In genomic region chr16:85803570-85803969, GRCh38 we compare ENCODE assay signal across 19 cellular contexts. TPM values are rescaled to one million over a fixed set of nuclear protein-coding genes. Genes with fewer than 3 reads are reported as not detected.
"Had no signal": no experiment of that assay in that cellular context is flagged by ENCODE, and none has a peak within 500 bp of the region (broad histone marks: within the 10 kb centered on the region; RNA-seq: fewer than 3 reads in every experiment).

No MANE protein-coding gene starts in this region.

- H2AFZ ChIP-seq: hepatocyte had no signal

- H3K4me3 ChIP-seq: hepatocyte, transverse colon, vagina had no signal

- H3K4me3 Mint-ChIP-seq: activated CD4-positive, alpha-beta T cell treated with anti-CD3 and anti-CD28 coated beads, Interleukin-2, amount 10 ng/mL, durations not matched to agents 24 days and 14 days; activated CD8-positive, alpha-beta T cell treated with anti-CD3 and anti-CD28 coated beads for 36 hours; activated naive CD4-positive, alpha-beta T cell treated with anti-CD3 and anti-CD28 coated beads, Interleukin-2, amount 50 U/mL, for 24 hours; activated T-cell treated with anti-CD3 and anti-CD28 coated beads, Interleukin-2, amount 50 U/mL, for 4 hours had no signal

- DNase-seq: activated CD4-positive, alpha-beta T cell treated with anti-CD3 and anti-CD28 coated beads, Interleukin-2, amount 10 ng/mL, durations not matched to agents 24 days and 14 days; activated CD8-positive, alpha-beta T cell treated with anti-CD3 and anti-CD28 coated beads for 36 hours; activated T-cell treated with anti-CD3 and anti-CD28 coated beads, Interleukin-2, amount 50 U/mL, for 4 hours; amygdala; foreskin keratinocyte; left cardiac atrium; midbrain; stimulated activated CD4-positive, alpha-beta T cell treated with anti-CD3 and anti-CD28 coated beads, Interleukin-12 subunit alpha, Interleukin-12 subunit beta, amount 100 ng/mL, for 4 hours; stimulated activated CD4-positive, alpha-beta T cell treated with anti-CD3 and anti-CD28 coated beads, Interleukin-1b, Interleukin-23, amount 100 ng/mL, for 48 hours; stimulated activated CD8-positive, alpha-beta memory T cell treated with anti-CD3 and anti-CD28 coated beads, Interleukin-4, amount 100 ng/mL, for 48 hours; stimulated activated naive CD4-positive, alpha-beta T cell; T1000; transverse colon had no signal

- H3K27ac ChIP-seq: foreskin keratinocyte, hepatocyte, transverse colon, vagina had no signal

- ATAC-seq: activated CD8-positive, alpha-beta T cell treated with anti-CD3 and anti-CD28 coated beads for 36 hours; activated T-cell treated with anti-CD3 and anti-CD28 coated beads, Interleukin-2, amount 50 U/mL, for 4 hours; foreskin keratinocyte; left cardiac atrium had no signal

- H3K27ac Mint-ChIP-seq: activated CD4-positive, alpha-beta T cell treated with anti-CD3 and anti-CD28 coated beads, Interleukin-2, amount 10 ng/mL, durations not matched to agents 24 days and 14 days; activated CD8-positive, alpha-beta T cell treated with anti-CD3 and anti-CD28 coated beads for 36 hours; activated naive CD4-positive, alpha-beta T cell treated with anti-CD3 and anti-CD28 coated beads, Interleukin-2, amount 50 U/mL, for 24 hours; progenitor cell of endocrine pancreas had no signal

- H3K9me3 Mint-ChIP-seq: activated CD4-positive, alpha-beta T cell treated with anti-CD3 and anti-CD28 coated beads, Interleukin-2, amount 10 ng/mL, durations not matched to agents 24 days and 14 days; activated CD8-positive, alpha-beta T cell treated with anti-CD3 and anti-CD28 coated beads for 36 hours; activated naive CD4-positive, alpha-beta T cell treated with anti-CD3 and anti-CD28 coated beads, Interleukin-2, amount 50 U/mL, for 24 hours; activated T-cell treated with anti-CD3 and anti-CD28 coated beads, Interleukin-2, amount 50 U/mL, for 4 hours had no signal

- H3K9me3 ChIP-seq: transverse colon, vagina had no signal

- H3K27me3 ChIP-seq: foreskin keratinocyte, hepatocyte, transverse colon, vagina had no signal

- H3K4me2 ChIP-seq: hepatocyte had no signal

- H3K27me3 Mint-ChIP-seq: activated CD4-positive, alpha-beta T cell treated with anti-CD3 and anti-CD28 coated beads, Interleukin-2, amount 10 ng/mL, durations not matched to agents 24 days and 14 days; activated CD8-positive, alpha-beta T cell treated with anti-CD3 and anti-CD28 coated beads for 36 hours; activated naive CD4-positive, alpha-beta T cell treated with anti-CD3 and anti-CD28 coated beads, Interleukin-2, amount 50 U/mL, for 24 hours; progenitor cell of endocrine pancreas had no signal

- FAIRE-seq: colon had no signal

RNA-seq across cellular contexts. Expression of gene C16orf74, which starts 52.7 kb away (rescaled TPM):
- polyA plus RNA-seq: neural cell had no signal
